1 cellular context compared by ENCODE assay signal in genomic region chr20:40861427-40862008, GRCh38.
TF ChIP-seq lines count a peak whose summit lies in the region.

No MANE protein-coding gene starts in this region.

TF ChIP-seq in IMR-90, 13 proteins besides CTCF, POLR2A, EP300 and RAD21 (continued from another document):
- no peak for TF ChIP-seq CHD1 (IDR thresholded peaks at IDR 0.05; ENCODE audit: low read depth, low read length)
- TF ChIP-seq MAFK (IDR thresholded peaks at IDR 0.05; ENCODE audit: low read depth, low read length): no peak
- TF ChIP-seq ELK1 (IDR thresholded peaks at IDR 0.05; ENCODE audit: borderline replicate concordance, low read depth, low read length): no peak
- TF ChIP-seq RCOR1 (IDR thresholded peaks at IDR 0.05; ENCODE audit: insufficient replicate concordance, low read length): no peak
- TF ChIP-seq, protein P1, sequence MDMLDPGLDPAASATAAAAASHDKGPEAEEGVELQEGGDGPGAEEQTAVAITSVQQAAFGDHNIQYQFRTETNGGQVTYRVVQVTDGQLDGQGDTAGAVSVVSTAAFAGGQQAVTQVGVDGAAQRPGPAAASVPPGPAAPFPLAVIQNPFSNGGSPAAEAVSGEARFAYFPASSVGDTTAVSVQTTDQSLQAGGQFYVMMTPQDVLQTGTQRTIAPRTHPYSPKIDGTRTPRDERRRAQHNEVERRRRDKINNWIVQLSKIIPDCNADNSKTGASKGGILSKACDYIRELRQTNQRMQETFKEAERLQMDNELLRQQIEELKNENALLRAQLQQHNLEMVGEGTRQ (IDR thresholded peaks at IDR 0.05; ENCODE audit: low read depth, low read length): no peak
- TF ChIP-seq MXI1 (IDR thresholded peaks at IDR 0.05; ENCODE audit: borderline replicate concordance, low read depth, low read length): no peak
- TF ChIP-seq NFE2L2 (IDR thresholded peaks at IDR 0.05; ENCODE audit: low read depth, low read length): no peak
- no peak for TF ChIP-seq MAZ (IDR thresholded peaks at IDR 0.05; ENCODE audit: borderline replicate concordance, low read depth, low read length)
- no peak for TF ChIP-seq RFX5 (IDR thresholded peaks at IDR 0.05; ENCODE audit: low read depth, low read length)
- TF ChIP-seq CEBPB (IDR thresholded peaks at IDR 0.05; ENCODE audit: low read depth, low read length): no peak
